ENCODE assay signal across 27 cellular contexts in the genomic region with DNA sequence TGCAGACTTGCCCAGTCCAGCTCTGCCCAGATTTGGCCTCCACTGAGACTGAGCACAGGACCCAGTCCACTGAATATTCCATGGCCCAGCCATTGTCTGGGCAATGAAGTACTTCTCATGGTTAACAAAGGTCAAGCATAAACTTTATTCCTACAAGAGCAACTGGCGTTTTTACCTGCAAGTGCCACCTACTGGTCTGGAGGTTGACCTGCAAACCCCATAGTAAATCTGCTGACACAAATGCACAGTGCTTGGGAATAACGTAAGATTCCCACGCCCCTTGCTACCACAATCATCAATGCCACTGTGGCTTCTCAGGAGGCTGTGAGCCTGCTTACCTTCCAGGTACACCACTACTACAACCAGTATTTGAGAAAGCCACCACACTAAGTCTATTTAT.
DNase-seq lines count a peak whose midpoint lies in the region; ATAC-seq, FAIRE-seq and TF ChIP-seq lines count a peak whose summit lies in the region.
"Had no signal": no experiment of that assay in that cellular context is flagged by ENCODE, and none has a peak within 500 bp of the region (broad histone marks: within the 10 kb centered on the region; RNA-seq: fewer than 3 reads in every experiment).

No MANE protein-coding gene starts in this region.

- H3K14ac ChIP-seq in IMR-90 (replicated peaks; ENCODE audit: low read depth, low read length) (no peak overlapping the region), trophoblast cell (ENCODE audit: low read length) (no peak overlapping the region)

- no peak overlapping the region for H2BK15ac ChIP-seq in IMR-90 (ENCODE audit: low read depth, low read length)

- no peaks in the 10 kb centered on the region for H3K27me3 ChIP-seq in IMR-90 (ENCODE audit: control insufficient read depth, insufficient read depth, low read length)
- H3K27me3 ChIP-seq in GM12878 (replicated peaks in 1 of 2; ENCODE audit: control insufficient read depth in 2 of 2, insufficient read depth in 2 of 2, low read length in 1 of 2) = no peaks in the 10 kb centered on the region
- H3K27me3 ChIP-seq in trophoblast cell (ENCODE audit: insufficient read depth, low read length) = no peaks in the 10 kb centered on the region
- H3K27me3 ChIP-seq: cardiac muscle cell, stomach, tibial artery had no signal

- H3K79me2 ChIP-seq in GM12878 (ENCODE audit: control insufficient read depth, insufficient read depth, low read length) (no peaks in the 10 kb centered on the region), trophoblast cell (ENCODE audit: control insufficient read depth, insufficient read depth, low read length, poor library complexity) (no peaks in the 10 kb centered on the region)

- H3K9ac ChIP-seq in IMR-90 (ENCODE audit: low read depth, low read length) (no peak overlapping the region), GM12878 (ENCODE audit: control insufficient read depth, insufficient read depth, low read length) (no peak overlapping the region), trophoblast cell (ENCODE audit: low read length) (peak overlapping the region; percentile 53)

- H2BK120ac ChIP-seq in IMR-90 (ENCODE audit: low read depth, low read length) (no peak overlapping the region), trophoblast cell (ENCODE audit: insufficient read depth, low read length, poor library complexity) (no peak overlapping the region)

- H2BK12ac ChIP-seq in trophoblast cell (ENCODE audit: low read length) = no peak overlapping the region

- peaks cover 5% of the 10 kb centered on the region for H3K36me3 Mint-ChIP-seq in activated CD4-positive, alpha-beta T cell treated with anti-CD3 and anti-CD28 coated beads for 36 hours (ENCODE audit: low read depth)

- CTCF ChIA-PET in IMR-90 (lab: Yijun Ruan, JAX) (no interaction called here), GM12878 (lab: Yijun Ruan, JAX) (no interaction called here)
- CTCF ChIA-PET in activated CD4-positive, alpha-beta T cell treated with anti-CD3 and anti-CD28 coated beads for 36 hours (lab: Charles Lee) = no interaction called here

- H2BK5ac ChIP-seq in IMR-90 (ENCODE audit: low read depth, low read length, poor library complexity, severe bottlenecking) (no peak overlapping the region), trophoblast cell (ENCODE audit: low read depth, low read length, poor library complexity) (no peak overlapping the region)

- H2AK9ac ChIP-seq in IMR-90 (replicated peaks; ENCODE audit: low read depth, low read length, poor library complexity) = no peak overlapping the region

- no peak overlapping the region for H4K8ac ChIP-seq in IMR-90 (ENCODE audit: low read depth in 2 of 2, low read length in 2 of 2)
- H4K8ac ChIP-seq in trophoblast cell (ENCODE audit: low read depth, low read length) = no peak overlapping the region

- TF ChIP-seq CTCF in GM12872 (IDR thresholded peaks at IDR 0.05; ENCODE audit: insufficient read depth, low read depth, low read length) = peak; percentile 25; the same call in 1 of the 3 replicates
- no peak for TF ChIP-seq CTCF in IMR-90 (conservative IDR thresholded peaks at IDR 0.05; ENCODE audit: low read depth, low read length)
- TF ChIP-seq CTCF in GM12878 (IDR thresholded peaks at IDR 0.05 in 2 of 3, conservative IDR thresholded peaks at IDR 0.05 in 1 of 3; ENCODE audit: control insufficient read depth in 2 of 3, extremely low read depth in 1 of 3, insufficient read depth in 1 of 3, low read depth in 3 of 3, low read length in 3 of 3) = peak in 2 of 3 experiments; percentile 7 to 9; a peak in 1 of 6 replicates

- intact Hi-C loops in IMR-90 (cut with micrococcal nuclease) (no loop called here), GM12878 (cut with micrococcal nuclease; ENCODE audit: unreplicated experiment) (no loop called here)
- intact Hi-C loops in activated CD4-positive, alpha-beta T cell treated with anti-CD3 and anti-CD28 coated beads for 36 hours (cut with DNase I, micrococcal nuclease) = no loop called here

- no peaks in the 10 kb centered on the region for H3K9me3 ChIP-seq in IMR-90 (ENCODE audit: control insufficient read depth, insufficient read depth, low read length)
- H3K9me3 ChIP-seq in GM12878 (replicated peaks; ENCODE audit: control insufficient read depth, insufficient read depth, low read length) = no peaks in the 10 kb centered on the region; the same call in 1 of the 3 replicates
- peaks cover 5% of the 10 kb centered on the region for H3K9me3 ChIP-seq in trophoblast cell (ENCODE audit: insufficient read depth, low read depth, low read length)

- BruUV-seq in IMR-90 (replicated peaks; lab: Mats Ljungman, UMichigan) (no TSS peak), GM12878 (replicated peaks; lab: Mats Ljungman, UMichigan) (no TSS peak)

- no peaks in the 10 kb centered on the region for H3K9me1 ChIP-seq in IMR-90 (ENCODE audit: insufficient read depth, low read length)

- no peak overlapping the region for H3K56ac ChIP-seq in IMR-90 (ENCODE audit: extremely low read depth, insufficient read depth, low read length)

- H4K91ac ChIP-seq in IMR-90 (ENCODE audit: insufficient read depth, low read depth, low read length) (no peak overlapping the region), trophoblast cell (ENCODE audit: low read depth, low read length) (no peak overlapping the region)

- H2AFZ ChIP-seq in IMR-90 (replicated peaks; ENCODE audit: low read length, poor library complexity) = peak overlapping the region; percentile 3
- H2AFZ ChIP-seq in GM12878 (ENCODE audit: control insufficient read depth, low read depth, low read length) = no peak overlapping the region
- H2AFZ ChIP-seq in trophoblast cell (ENCODE audit: insufficient read depth, low read length, poor library complexity) = no peak overlapping the region

- no peak overlapping the region for H4K5ac ChIP-seq in IMR-90 (ENCODE audit: low read depth, low read length)

- H3K9me3 Mint-ChIP-seq in activated CD4-positive, alpha-beta T cell treated with anti-CD3 and anti-CD28 coated beads for 36 hours (ENCODE audit: low read depth) = peaks cover 23% of the 10 kb centered on the region

- H3K79me1 ChIP-seq in IMR-90 (ENCODE audit: low read depth in 1 of 2, low read length in 2 of 2) (no peaks in the 10 kb centered on the region), trophoblast cell (ENCODE audit: low read length) (no peaks in the 10 kb centered on the region)

- H4K12ac ChIP-seq in trophoblast cell (ENCODE audit: low read depth, low read length) = no peak overlapping the region

- dilution Hi-C loops in IMR-90 (cut with HindIII; ENCODE audit: low sequenced_read_pairs, unreplicated experiment) = no loop called here

- FAIRE-seq in GM12878 (lab: Jason Lieb, UNC) = no peak
- FAIRE-seq: endothelial cell of umbilical vein, G401.6, GM12892 had no signal

- H2AK5ac ChIP-seq in IMR-90 (ENCODE audit: low read depth, low read length) = no peak overlapping the region
- H2AK5ac ChIP-seq in trophoblast cell (ENCODE audit: low read length) = no peak overlapping the region

- RAD21 ChIA-PET in GM12878 (lab: Charles Lee; ENCODE audit: unreplicated experiment) = no interaction called here

- H3K36me3 ChIP-seq in IMR-90 (ENCODE audit: control insufficient read depth, insufficient read depth, low read length) = no peaks in the 10 kb centered on the region
- H3K36me3 ChIP-seq in GM12878 (ENCODE audit: control insufficient read depth in 2 of 2, insufficient read depth in 2 of 2, low read length in 1 of 2) = no peaks in the 10 kb centered on the region
- H3K36me3 ChIP-seq in trophoblast cell (ENCODE audit: control insufficient read depth in 1 of 2, insufficient read depth in 2 of 2, low read length in 2 of 2) = no peaks in the 10 kb centered on the region

- ATAC-seq in IMR-90 (ENCODE audit: low read depth) (no peak), GM12878 (no peak), left lobe of liver (no peak), HG03439 (IDR thresholded peaks at IDR 0.05; ENCODE audit: unreplicated experiment) (no peak)
- ATAC-seq in activated CD4-positive, alpha-beta T cell treated with anti-CD3 and anti-CD28 coated beads for 36 hours = no peak
- ATAC-seq: activated CD8-positive, alpha-beta memory T cell treated with anti-CD3 and anti-CD28 coated beads, Interleukin-2, amount 10 ng/mL, durations not matched to agents 7 days and 5 days; psoas muscle; SK-N-SH treated with all-trans-retinoic acid at 6 μM for 48 hours had no signal

- no peaks in the 10 kb centered on the region for H4K20me1 ChIP-seq in IMR-90 (ENCODE audit: insufficient read depth, low read length)
- H4K20me1 ChIP-seq in GM12878 (ENCODE audit: control insufficient read depth, insufficient read depth) = no peaks in the 10 kb centered on the region

- POLR2A ChIA-PET in IMR-90 (lab: Charles Lee; ENCODE audit: unreplicated experiment) (no interaction called here), GM12878 (lab: Charles Lee) (no interaction called here)
- POLR2A ChIA-PET in activated CD4-positive, alpha-beta T cell treated with anti-CD3 and anti-CD28 coated beads for 36 hours (lab: Charles Lee) = no interaction called here

- TF ChIP-seq RAD21 in IMR-90 (IDR thresholded peaks at IDR 0.05; ENCODE audit: low read length) (no peak), GM12878 (IDR thresholded peaks at IDR 0.05; ENCODE audit: insufficient read depth, low read depth, low read length) (no peak)

- H3K27me3 Mint-ChIP-seq in activated CD4-positive, alpha-beta T cell treated with anti-CD3 and anti-CD28 coated beads for 36 hours = no peaks in the 10 kb centered on the region
- H3K27me3 Mint-ChIP-seq: activated CD8-positive, alpha-beta memory T cell treated with anti-CD3 and anti-CD28 coated beads, Interleukin-2, amount 10 ng/mL, durations not matched to agents 7 days and 5 days; activated naive CD4-positive, alpha-beta T cell treated with anti-CD3 and anti-CD28 coated beads, Interleukin-2, amount 50 U/mL, for 24 hours; CD4-positive, alpha-beta T cell had no signal

- H3K27ac Mint-ChIP-seq in activated CD4-positive, alpha-beta T cell treated with anti-CD3 and anti-CD28 coated beads for 36 hours = no peak overlapping the region
- H3K27ac Mint-ChIP-seq: activated CD4-positive, alpha-beta T cell treated with anti-CD3 and anti-CD28 coated beads, Interleukin-2, amount 10 ng/mL, durations not matched to agents 7 days and 5 days; activated CD8-positive, alpha-beta memory T cell treated with anti-CD3 and anti-CD28 coated beads, Interleukin-2, amount 10 ng/mL, durations not matched to agents 7 days and 5 days; activated naive CD4-positive, alpha-beta T cell treated with anti-CD3 and anti-CD28 coated beads, Interleukin-2, amount 50 U/mL, for 24 hours; CD4-positive, alpha-beta T cell had no signal

- SMC1A ChIA-PET in GM12878 (lab: Charles Lee; ENCODE audit: uncharacterized antibody, unreplicated experiment) = no interaction called here

- no peak overlapping the region for H3K4me3 ChIP-seq in IMR-90 (ENCODE audit: insufficient read depth, low read depth, low read length)
- H3K4me3 ChIP-seq in GM12878 = no peak overlapping the region
- peak overlapping the region; percentile 35 for H3K4me3 ChIP-seq in trophoblast cell (ENCODE audit: low read depth, low read length)
- H3K4me3 ChIP-seq: cardiac muscle cell, psoas muscle, stomach, tibial artery had no signal

- 71% methylated on average over 3 of the region's 3 CpGs; no CpG with 5 or more reads in 1 of the 2 experiments for WGBS in IMR-90 (ENCODE audit: extremely low coverage in 2 of 2, insufficient read length in 1 of 2), 2 experiments
- WGBS in GM12878 (ENCODE audit: insufficient coverage, insufficient replicate concordance, low lambda C conversion rate, missing lambda C conversion rate) = 21% methylated on average over 3 of the region's 3 CpGs
- WGBS in trophoblast cell (ENCODE audit: extremely low coverage, insufficient coverage, insufficient read length) = no CpG with 5 or more reads among the region's 3 CpGs

- H3K23ac ChIP-seq in IMR-90 (ENCODE audit: low read depth, low read length) = no peak overlapping the region
- peak overlapping the region; percentile 52 for H3K23ac ChIP-seq in trophoblast cell (ENCODE audit: low read length)

- H3K4me2 ChIP-seq in IMR-90 (ENCODE audit: low read depth, low read length) = no peak overlapping the region
- H3K4me2 ChIP-seq in GM12878 (ENCODE audit: control insufficient read depth, insufficient read depth) = no peak overlapping the region
- H3K4me2 ChIP-seq in trophoblast cell (ENCODE audit: low read length) = no peak overlapping the region

- no peak for DNase-seq in IMR-90
- no peak for DNase-seq in GM12878 (ENCODE audit: low read depth, low spot score)
- no peak for DNase-seq in trophoblast cell
- no peak for DNase-seq in left lobe of liver (ENCODE audit: low spot score)
- DNase-seq in activated CD4-positive, alpha-beta T cell treated with anti-CD3 and anti-CD28 coated beads for 36 hours = no peak
- DNase-seq: activated CD4-positive, alpha-beta T cell treated with anti-CD3 and anti-CD28 coated beads, Interleukin-2, amount 10 ng/mL, durations not matched to agents 7 days and 5 days; activated CD8-positive, alpha-beta memory T cell treated with anti-CD3 and anti-CD28 coated beads, Interleukin-2, amount 10 ng/mL, durations not matched to agents 7 days and 5 days; anterior cingulate cortex; CD4-positive, alpha-beta T cell; dermis blood vessel endothelial cell; DMS153; glutamatergic neuron; HCEC 1CT; NCI-H1694; NCI-H526 treated with DMSO at 0.1 percent for 48 hours; psoas muscle; stimulated activated CD8-positive, alpha-beta memory T cell treated with anti-CD3 and anti-CD28 coated beads, Interleukin-4, amount 100 ng/mL, for 48 hours; stomach; tibial artery had no signal

- H3K4me1 ChIP-seq in IMR-90 (ENCODE audit: control insufficient read depth, insufficient read depth, low read length) (no peaks in the 10 kb centered on the region), GM12878 (ENCODE audit: control insufficient read depth, insufficient read depth, low read length) (no peaks in the 10 kb centered on the region), trophoblast cell (ENCODE audit: control insufficient read depth in 1 of 2, insufficient read depth in 2 of 2, low read length in 2 of 2) (no peaks in the 10 kb centered on the region)
- H3K4me1 ChIP-seq: psoas muscle, stomach, tibial artery had no signal

- in situ Hi-C loops in IMR-90 (cut with MboI; ENCODE audit: low sequenced_read_pairs) (no loop called here), GM12878 (cut with MboI) (no loop called here)

- no peak overlapping the region for H3K4me3 Mint-ChIP-seq in activated CD4-positive, alpha-beta T cell treated with anti-CD3 and anti-CD28 coated beads for 36 hours
- H3K4me3 Mint-ChIP-seq: activated CD4-positive, alpha-beta T cell treated with anti-CD3 and anti-CD28 coated beads, Interleukin-2, amount 10 ng/mL, durations not matched to agents 7 days and 5 days; activated CD8-positive, alpha-beta memory T cell treated with anti-CD3 and anti-CD28 coated beads, Interleukin-2, amount 10 ng/mL, durations not matched to agents 7 days and 5 days; activated naive CD4-positive, alpha-beta T cell treated with anti-CD3 and anti-CD28 coated beads, Interleukin-2, amount 50 U/mL, for 24 hours; CD4-positive, alpha-beta T cell had no signal

- TF ChIP-seq EP300 in GM12878 (IDR thresholded peaks at IDR 0.05; ENCODE audit: borderline replicate concordance in 1 of 2, control insufficient read depth in 1 of 2, low read depth in 2 of 2, low read length in 2 of 2) = no peak

- no peak overlapping the region for H2BK20ac ChIP-seq in IMR-90 (ENCODE audit: low read depth, low read length)

- H3K18ac ChIP-seq in IMR-90 (ENCODE audit: low read depth, low read length) (no peak overlapping the region), trophoblast cell (ENCODE audit: low read length) (no peak overlapping the region)

- TF ChIP-seq POLR2A in IMR-90 (IDR thresholded peaks at IDR 0.05; ENCODE audit: low read depth, low read length) (no peak), GM12878 (IDR thresholded peaks at IDR 0.05; ENCODE audit: low read depth, low read length) (no peak)

- H3K27ac ChIP-seq in IMR-90 (ENCODE audit: insufficient read depth, low read length) = no peak overlapping the region
- no peak overlapping the region for H3K27ac ChIP-seq in GM12878 (ENCODE audit: control insufficient read depth, insufficient read depth)
- no peak overlapping the region for H3K27ac ChIP-seq in trophoblast cell (ENCODE audit: low read depth, low read length)
- H3K27ac ChIP-seq: cardiac muscle cell, psoas muscle, stomach, tibial artery had no signal

- H3K4ac ChIP-seq in IMR-90 (ENCODE audit: low read depth, low read length) = no peak overlapping the region
- no peak overlapping the region for H3K4ac ChIP-seq in trophoblast cell (ENCODE audit: low read depth, low read length)

- H3K4me1 Mint-ChIP-seq in activated CD4-positive, alpha-beta T cell treated with anti-CD3 and anti-CD28 coated beads for 36 hours = no peaks in the 10 kb centered on the region
- H3K4me1 Mint-ChIP-seq: activated CD4-positive, alpha-beta T cell treated with anti-CD3 and anti-CD28 coated beads, Interleukin-2, amount 10 ng/mL, durations not matched to agents 7 days and 5 days; activated CD8-positive, alpha-beta memory T cell treated with anti-CD3 and anti-CD28 coated beads, Interleukin-2, amount 10 ng/mL, durations not matched to agents 7 days and 5 days; activated naive CD4-positive, alpha-beta T cell treated with anti-CD3 and anti-CD28 coated beads, Interleukin-2, amount 50 U/mL, for 24 hours had no signal
